12 cellular contexts compared by ENCODE assay signal in genomic region chr1:209883341-209883971, GRCh38. TPM values are rescaled to one million over a fixed set of nuclear protein-coding genes. Genes with fewer than 3 reads are reported as not detected.
DNase-seq lines count a peak whose midpoint lies in the region; ATAC-seq and TF ChIP-seq lines count a peak whose summit lies in the region.
"Had no signal": no experiment of that assay in that cellular context is flagged by ENCODE, and none has a peak within 500 bp of the region (broad histone marks: within the 10 kb centered on the region; RNA-seq: fewer than 3 reads in every experiment).

No MANE protein-coding gene starts in this region.

- peaks cover 6% of the 10 kb centered on the region for H3K4me1 Mint-ChIP-seq in activated CD4-positive, alpha-beta T cell treated with anti-CD3 and anti-CD28 coated beads, Interleukin-2, amount 10 ng/mL, durations not matched to agents 24 days and 14 days
- H3K4me1 Mint-ChIP-seq: B cell had no signal

- H3K4me3 Mint-ChIP-seq in activated CD4-positive, alpha-beta T cell treated with anti-CD3 and anti-CD28 coated beads, Interleukin-2, amount 10 ng/mL, durations not matched to agents 24 days and 14 days, result no peak overlapping the region
- H3K4me3 Mint-ChIP-seq: B cell had no signal

- TF ChIP-seq POLR2A in vagina (IDR thresholded peaks at IDR 0.05) (no peak), Peyer's patch (IDR thresholded peaks at IDR 0.05) (no peak)

- no peak overlapping the region for H3K4me3 ChIP-seq in vagina
- H3K4me3 ChIP-seq in Peyer's patch, result no peak overlapping the region

- DNase-seq in activated CD4-positive, alpha-beta T cell treated with anti-CD3 and anti-CD28 coated beads, Interleukin-2, amount 10 ng/mL, durations not matched to agents 24 days and 14 days, result peak; percentile 20
- no peak for DNase-seq in activated CD4-positive, alpha-beta T cell treated with anti-CD3 and anti-CD28 coated beads, Interleukin-2, amount 50 U/mL, for 48 hours
- DNase-seq in iris pigment epithelial cell (ENCODE audit: low read depth) (peak; percentile 72), vagina (ENCODE audit: extremely low spot score in 2 of 2) (no peak), Peyer's patch (no peak), NOMO-1 (lab: John Stamatoyannopoulos, UW; ENCODE audit: unreplicated experiment in 2 of 2) (no peak)
- DNase-seq: small intestine had no signal

- H3K27me3 ChIP-seq in vagina, result no peaks in the 10 kb centered on the region
- no peaks in the 10 kb centered on the region for H3K27me3 ChIP-seq in Peyer's patch

- H3K4me1 ChIP-seq in vagina (peaks cover 14% of the 10 kb centered on the region), Peyer's patch (no peaks in the 10 kb centered on the region)

- peak in 1 of 3 experiments; percentile 5 for TF ChIP-seq CTCF in vagina (IDR thresholded peaks at IDR 0.05)
- no peak for TF ChIP-seq CTCF in Peyer's patch (IDR thresholded peaks at IDR 0.05)

- H3K27ac Mint-ChIP-seq in activated CD4-positive, alpha-beta T cell treated with anti-CD3 and anti-CD28 coated beads, Interleukin-2, amount 10 ng/mL, durations not matched to agents 24 days and 14 days, result no peak overlapping the region
- H3K27ac Mint-ChIP-seq: B cell had no signal

- no peaks in the 10 kb centered on the region for H3K9me3 ChIP-seq in vagina
- no peaks in the 10 kb centered on the region for H3K9me3 ChIP-seq in Peyer's patch

- no peak for ATAC-seq in HG02884 (IDR thresholded peaks at IDR 0.05; ENCODE audit: unreplicated experiment)

- H3K27me3 Mint-ChIP-seq in activated CD4-positive, alpha-beta T cell treated with anti-CD3 and anti-CD28 coated beads, Interleukin-2, amount 10 ng/mL, durations not matched to agents 24 days and 14 days, result peaks cover 34% of the 10 kb centered on the region

- H3K36me3 Mint-ChIP-seq in activated CD4-positive, alpha-beta T cell treated with anti-CD3 and anti-CD28 coated beads, Interleukin-2, amount 10 ng/mL, durations not matched to agents 24 days and 14 days (ENCODE audit: low read depth), result no peaks in the 10 kb centered on the region

- H3K9me3 Mint-ChIP-seq in activated CD4-positive, alpha-beta T cell treated with anti-CD3 and anti-CD28 coated beads, Interleukin-2, amount 10 ng/mL, durations not matched to agents 24 days and 14 days, result no peaks in the 10 kb centered on the region

- peak overlapping the region; percentile 22 for H3K27ac ChIP-seq in angular gyrus (ENCODE audit: low read depth, low read length)
- peak overlapping the region; percentile 76 for H3K27ac ChIP-seq in vagina
- no peak overlapping the region for H3K27ac ChIP-seq in Peyer's patch
- H3K27ac ChIP-seq: KMS-11 had no signal

- no peaks in the 10 kb centered on the region for H3K36me3 ChIP-seq in vagina
- no peaks in the 10 kb centered on the region for H3K36me3 ChIP-seq in Peyer's patch

- intact Hi-C loops in activated CD4-positive, alpha-beta T cell treated with anti-CD3 and anti-CD28 coated beads, Interleukin-2, amount 10 ng/mL, durations not matched to agents 24 days and 14 days (cut with micrococcal nuclease), result loop anchor here (10.0 kb wide), 1 partner anchor 51 kb away; the partner anchor contains the start of gene SYT14
- intact Hi-C loops in vagina (cut with DNase I), result no loop called here

RNA-seq across cellular contexts. Expression of gene SYT14, which starts 54.6 kb away (rescaled TPM):
- not detected in 2 replicates for total RNA-seq in activated CD4-positive, alpha-beta T cell treated with anti-CD3 and anti-CD28 coated beads, Interleukin-2, amount 10 ng/mL, durations not matched to agents 24 days and 14 days
- total RNA-seq in vagina (0.49 TPM), Peyer's patch (under 1 TPM in 2 of 4 donors, not detected in 2; 0.27 to 0.83 TPM)
- total RNA-seq: B cell, OCI-LY7 had no signal

RNA-seq across cellular contexts. Expression of gene UTP25, which starts 55.7 kb away (rescaled TPM):
- 17.2 and 17.6 TPM in 2 replicates for total RNA-seq in activated CD4-positive, alpha-beta T cell treated with anti-CD3 and anti-CD28 coated beads, Interleukin-2, amount 10 ng/mL, durations not matched to agents 24 days and 14 days
- total RNA-seq in vagina (5.9 TPM), Peyer's patch (10 to 100 TPM in 1 of 4 donors, 1 to 10 TPM in 3; 3.5 to 14.9 (median 6.3) TPM)

Comparison
In these comparisons a context has a peak if more than half of its experiments do, and no peak if none do; other contexts are left out.
1. DNase-seq: peak in activated CD4-positive, alpha-beta T cell treated with anti-CD3 and anti-CD28 coated beads, Interleukin-2, amount 10 ng/mL, durations not matched to agents 24 days and 14 days (single experiment) and iris pigment epithelial cell (single experiment); none in activated CD4-positive, alpha-beta T cell treated with anti-CD3 and anti-CD28 coated beads, Interleukin-2, amount 50 U/mL, for 48 hours (0 of 2), vagina (0 of 2), Peyer's patch (0 of 3) and NOMO-1 (0 of 2).
2. H3K27ac ChIP-seq: peak in angular gyrus (single experiment) and vagina (single experiment); none in Peyer's patch (0 of 4).